In the genomic region with DNA sequence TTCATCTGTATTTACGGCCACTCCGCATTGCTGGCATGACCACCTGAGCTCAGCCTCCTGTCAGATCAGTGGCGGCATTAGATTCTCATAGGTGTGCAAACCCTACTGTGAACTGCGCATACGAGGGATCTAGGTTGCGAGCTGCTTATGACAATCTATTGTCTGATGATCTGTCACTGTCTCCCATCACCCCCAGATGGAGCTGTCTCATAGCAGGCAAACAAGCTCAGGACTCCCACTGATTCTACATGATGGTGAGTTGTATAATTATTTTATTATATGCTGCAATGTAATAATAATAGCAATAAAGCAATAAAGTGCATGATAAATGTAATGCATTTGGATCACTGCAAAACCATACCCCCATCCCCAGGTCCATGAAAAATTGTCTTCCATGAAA, we compare ENCODE assay signal across 21 cellular contexts.
DNase-seq lines count a peak whose midpoint lies in the region; ATAC-seq and TF ChIP-seq lines count a peak whose summit lies in the region.
"Had no signal": no experiment of that assay in that cellular context is flagged by ENCODE, and none has a peak within 500 bp of the region (broad histone marks: within the 10 kb centered on the region; RNA-seq: fewer than 3 reads in every experiment).

No MANE protein-coding gene starts in this region.

- no peak for ATAC-seq in right cardiac atrium
- no peak for ATAC-seq in GM21515 (IDR thresholded peaks at IDR 0.05; ENCODE audit: unreplicated experiment)
- ATAC-seq: activated CD8-positive, alpha-beta T cell treated with anti-CD3 and anti-CD28 coated beads, Interleukin-2, amount 10 ng/mL, durations not matched to agents 7 days and 5 days; activated naive CD4-positive, alpha-beta T cell treated with anti-CD3 and anti-CD28 coated beads, Interleukin-2, amount 50 U/mL, for 72 hours; activated T-cell treated with anti-CD3 and anti-CD28 coated beads, Interleukin-2, amount 50 U/mL, for 72 hours; gastroesophageal sphincter; GM12878 had no signal

- POLR2A ChIA-PET in PC-9 (lab: Charles Lee; ENCODE audit: unreplicated experiment), result no interaction called here

- H3K36me3 ChIP-seq in left ventricle myocardium inferior (no peaks in the 10 kb centered on the region), PC-9 (ENCODE audit: low read depth) (no peaks in the 10 kb centered on the region), testis (ENCODE audit: low read depth, missing control alignments) (no peaks in the 10 kb centered on the region)
- H3K36me3 ChIP-seq: colonic mucosa, gastroesophageal sphincter had no signal

- H3F3A ChIP-seq in PC-9 (ENCODE audit: insufficient read depth, low read depth), result no peaks in the 10 kb centered on the region

- intact Hi-C loops in left ventricle myocardium inferior (cut with micrococcal nuclease) (no loop called here), right cardiac atrium (cut with DNase I) (no loop called here), PC-9 (cut with micrococcal nuclease; ENCODE audit: unreplicated experiment) (no loop called here), head of caudate nucleus (cut with DNase I) (no loop called here), testis (cut with DNase I; ENCODE audit: low total_unique reads) (no loop called here)

- WGBS in right cardiac atrium, result 89% methylated on average over 6 of the region's 6 CpGs
- whole genome bisulfite sequencing in testis, 2 donors, result 83 to 89% methylated on average over 4 to 6 of the region's 6 CpGs

- H2AFZ ChIP-seq in PC-9, result no peak overlapping the region
- H2AFZ ChIP-seq: parathyroid adenoma had no signal

- H3K4me3 ChIP-seq in left ventricle myocardium inferior (no peak overlapping the region), right cardiac atrium (ENCODE audit: low read length) (no peak overlapping the region), PC-9 (no peak overlapping the region), testis (no peak overlapping the region)
- H3K4me3 ChIP-seq: colonic mucosa, gastroesophageal sphincter, GM12878 had no signal

- H4K20me1 ChIP-seq in PC-9 (ENCODE audit: insufficient read depth), result no peaks in the 10 kb centered on the region

- BruUV-seq in PC-9 (replicated peaks; lab: Mats Ljungman, UMichigan), result no TSS peak

- CTCF ChIA-PET in PC-9 (lab: Charles Lee), result no interaction called here

- no peaks in the 10 kb centered on the region for H3K79me2 ChIP-seq in PC-9 (ENCODE audit: low read depth)
- H3K79me2 ChIP-seq: parathyroid adenoma had no signal

- H3K27ac ChIP-seq in left ventricle myocardium inferior (replicated peaks), result no peak overlapping the region
- H3K27ac ChIP-seq in right cardiac atrium (ENCODE audit: low read length), result no peak overlapping the region
- H3K27ac ChIP-seq in PC-9, result no peak overlapping the region
- H3K27ac ChIP-seq in testis, result no peak overlapping the region
- H3K27ac ChIP-seq: colonic mucosa, gastroesophageal sphincter, parathyroid adenoma had no signal

- no peak for TF ChIP-seq POLR2A in testis (IDR thresholded peaks at IDR 0.05)

- TF ChIP-seq CTCF in left ventricle myocardium inferior (IDR thresholded peaks at IDR 0.05; ENCODE audit: borderline replicate concordance) (peak; percentile 45), PC-9 (conservative IDR thresholded peaks at IDR 0.05) (peak; percentile 41), testis (IDR thresholded peaks at IDR 0.05) (peak in 1 of 3 experiments; percentile 6)

- DNase-seq in left ventricle myocardium inferior (no peak), right cardiac atrium (no peak), PC-9 (no peak), head of caudate nucleus (peak in 23 of 42 donors; percentile 7 to 78 (median 44)), testis (peak; percentile 18), OCI-M1 (lab: John Stamatoyannopoulos, UW) (no peak)
- DNase-seq in stimulated activated CD4-positive, alpha-beta T cell treated with anti-CD3 and anti-CD28 coated beads, Interleukin-4, amount 100 ng/mL, for 4 hours, result no peak
- DNase-seq: activated CD4-positive, CD25-positive, alpha-beta regulatory T cell; activated CD8-positive, alpha-beta T cell treated with anti-CD3 and anti-CD28 coated beads, Interleukin-2, amount 10 ng/mL, durations not matched to agents 7 days and 5 days; activated T-cell treated with anti-CD3 and anti-CD28 coated beads, Interleukin-2, amount 50 U/mL, for 72 hours; AML-193; Calu3; colonic mucosa; GDM1; HFFc6; NCI-H226 had no signal

- no peak overlapping the region for H3K4me2 ChIP-seq in PC-9

- H3K9me2 ChIP-seq in PC-9 (ENCODE audit: insufficient read depth), result no peaks in the 10 kb centered on the region

- no peaks in the 10 kb centered on the region for H3K9me3 ChIP-seq in left ventricle myocardium inferior (replicated peaks)
- H3K9me3 ChIP-seq in right cardiac atrium (ENCODE audit: control insufficient read depth, low read length), result no peaks in the 10 kb centered on the region
- no peaks in the 10 kb centered on the region for H3K9me3 ChIP-seq in PC-9 (ENCODE audit: insufficient read depth, low read depth)
- H3K9me3 ChIP-seq in testis, result no peaks in the 10 kb centered on the region
- H3K9me3 ChIP-seq: colonic mucosa, gastroesophageal sphincter had no signal

- H3K4me1 ChIP-seq in left ventricle myocardium inferior, result peaks cover 10% of the 10 kb centered on the region
- H3K4me1 ChIP-seq in right cardiac atrium (ENCODE audit: control insufficient read depth, insufficient read depth, low read length), result no peaks in the 10 kb centered on the region
- no peaks in the 10 kb centered on the region for H3K4me1 ChIP-seq in PC-9 (replicated peaks; ENCODE audit: insufficient read depth)
- no peaks in the 10 kb centered on the region for H3K4me1 ChIP-seq in testis
- H3K4me1 ChIP-seq: colonic mucosa, parathyroid adenoma had no signal

- no peaks in the 10 kb centered on the region for H3K27me3 ChIP-seq in left ventricle myocardium inferior (ENCODE audit: low read depth)
- no peaks in the 10 kb centered on the region for H3K27me3 ChIP-seq in right cardiac atrium (ENCODE audit: control insufficient read depth, insufficient read depth)
- H3K27me3 ChIP-seq in PC-9 (ENCODE audit: insufficient read depth, low read depth), result no peaks in the 10 kb centered on the region
- no peaks in the 10 kb centered on the region for H3K27me3 ChIP-seq in testis
- H3K27me3 ChIP-seq: colonic mucosa, gastroesophageal sphincter had no signal

Comparison
In these comparisons a context has a peak if more than half of its experiments do, and no peak if none do; other contexts are left out.
1. DNase-seq: peak in head of caudate nucleus (23 of 42) and testis (single experiment); none in left ventricle myocardium inferior (single experiment), right cardiac atrium (0 of 3), PC-9 (0 of 2), OCI-M1 (single experiment) and stimulated activated CD4-positive, alpha-beta T cell treated with anti-CD3 and anti-CD28 coated beads, Interleukin-4, amount 100 ng/mL, for 4 hours (0 of 2).